7 cellular contexts compared by ENCODE assay signal in genomic region chr19:48568345-48568886, GRCh38. TPM values are rescaled to one million over a fixed set of nuclear protein-coding genes. Genes with fewer than 3 reads are reported as not detected.
A peak's percentile ranks its signal among the peaks of the same experiment; 100 is the strongest.
DNase-seq lines count a peak whose midpoint lies in the region; ATAC-seq and TF ChIP-seq lines count a peak whose summit lies in the region.

No MANE protein-coding gene starts in this region.

- H3K27me3 ChIP-seq in ovary = no peaks in the 10 kb centered on the region
- no peaks in the 10 kb centered on the region for H3K27me3 ChIP-seq in naive thymus-derived CD4-positive, alpha-beta T cell (ENCODE audit: control insufficient read depth in 2 of 2, insufficient read depth in 2 of 2, low read length in 2 of 2)

- H3K4me3 ChIP-seq in ovary = no peak overlapping the region
- H3K4me3 ChIP-seq in naive thymus-derived CD4-positive, alpha-beta T cell (ENCODE audit: low read length) = no peak overlapping the region

- H3K9me3 Mint-ChIP-seq in HFFc6 (no peaks in the 10 kb centered on the region), glutamatergic neuron (ENCODE audit: unreplicated experiment) (no peaks in the 10 kb centered on the region)
- no peaks in the 10 kb centered on the region for H3K9me3 Mint-ChIP-seq in naive thymus-derived CD4-positive, alpha-beta T cell

- no peaks in the 10 kb centered on the region for H3K4me1 ChIP-seq in ovary (ENCODE audit: insufficient read depth)
- no peaks in the 10 kb centered on the region for H3K4me1 ChIP-seq in naive thymus-derived CD4-positive, alpha-beta T cell (ENCODE audit: control insufficient read depth in 2 of 2, insufficient read depth in 2 of 2, low read length in 2 of 2)

- no peak for ATAC-seq in naive thymus-derived CD4-positive, alpha-beta T cell
- no peak for ATAC-seq in HG02610 (IDR thresholded peaks at IDR 0.05; ENCODE audit: unreplicated experiment)

- intact Hi-C loops in ovary (cut with DNase I) = no loop called here
- intact Hi-C loops in naive thymus-derived CD4-positive, alpha-beta T cell (cut with micrococcal nuclease) = no loop called here

- no peak for TF ChIP-seq POLR2A in ovary (IDR thresholded peaks at IDR 0.05)

- CTCF ChIA-PET in naive thymus-derived CD4-positive, alpha-beta T cell (lab: Charles Lee) = no interaction called here

- H3K4me3 Mint-ChIP-seq in HFFc6 (peak overlapping the region; percentile 65), glutamatergic neuron (ENCODE audit: unreplicated experiment) (no peak overlapping the region)
- H3K4me3 Mint-ChIP-seq in naive thymus-derived CD4-positive, alpha-beta T cell = no peak overlapping the region

- WGBS in ovary, 3 donors = 0 to 8% (median 1%) methylated on average over 14 to 19 of the region's 19 CpGs

- H3K27ac Mint-ChIP-seq in HFFc6 (peak overlapping the region; percentile 82), glutamatergic neuron (ENCODE audit: unreplicated experiment) (no peak overlapping the region)
- no peak overlapping the region for H3K27ac Mint-ChIP-seq in naive thymus-derived CD4-positive, alpha-beta T cell

- H3K36me3 Mint-ChIP-seq in HFFc6 (ENCODE audit: low read depth) (no peaks in the 10 kb centered on the region), glutamatergic neuron (ENCODE audit: unreplicated experiment) (no peaks in the 10 kb centered on the region)
- H3K36me3 Mint-ChIP-seq in naive thymus-derived CD4-positive, alpha-beta T cell = no peaks in the 10 kb centered on the region

- no peak for TF ChIP-seq EP300 in ovary (IDR thresholded peaks at IDR 0.05)

- peak; percentile 89 for DNase-seq in HFFc6
- DNase-seq in T1000 (lab: John Stamatoyannopoulos, UW) = peak; percentile 76
- DNase-seq in glutamatergic neuron = peak; percentile 32
- peak; percentile 58 to 84 (median 77) for DNase-seq in ovary
- no peak for DNase-seq in naive thymus-derived CD4-positive, alpha-beta T cell
- DNase-seq in 8988T = no peak

- H3K9me3 ChIP-seq in ovary = no peaks in the 10 kb centered on the region
- no peaks in the 10 kb centered on the region for H3K9me3 ChIP-seq in naive thymus-derived CD4-positive, alpha-beta T cell (ENCODE audit: control insufficient read depth in 2 of 3, low read length in 3 of 3)

- TF ChIP-seq CTCF in HFFc6 (IDR thresholded peaks at IDR 0.05) = no peak
- no peak for TF ChIP-seq CTCF in glutamatergic neuron (IDR thresholded peaks at IDR 0.05; ENCODE audit: partially characterized antibody, unreplicated experiment)
- no peak for TF ChIP-seq CTCF in ovary (IDR thresholded peaks at IDR 0.05)

- H3K4me1 Mint-ChIP-seq in HFFc6 (ENCODE audit: low read depth) (peaks cover 33% of the 10 kb centered on the region), glutamatergic neuron (ENCODE audit: low read depth, unreplicated experiment) (peaks cover under 1% of the 10 kb centered on the region)
- H3K4me1 Mint-ChIP-seq in naive thymus-derived CD4-positive, alpha-beta T cell = no peaks in the 10 kb centered on the region

- H3K36me3 ChIP-seq in ovary = no peaks in the 10 kb centered on the region
- H3K36me3 ChIP-seq in naive thymus-derived CD4-positive, alpha-beta T cell (ENCODE audit: control insufficient read depth in 2 of 3, insufficient read depth in 3 of 3, low read length in 3 of 3) = no peaks in the 10 kb centered on the region

- POLR2A ChIA-PET in naive thymus-derived CD4-positive, alpha-beta T cell (lab: Charles Lee) = no interaction called here

- H3K27ac ChIP-seq in ovary = no peak overlapping the region
- no peak overlapping the region for H3K27ac ChIP-seq in naive thymus-derived CD4-positive, alpha-beta T cell (ENCODE audit: low read depth, low read length)

- H3K27me3 Mint-ChIP-seq in HFFc6 (ENCODE audit: insufficient read depth) (peaks cover 8% of the 10 kb centered on the region), glutamatergic neuron (ENCODE audit: unreplicated experiment) (peaks cover 5% of the 10 kb centered on the region)
- peaks cover 0 to 6% (median 3%) of the 10 kb centered on the region in 5 donors for H3K27me3 Mint-ChIP-seq in naive thymus-derived CD4-positive, alpha-beta T cell

RNA-seq across cellular contexts. Expression of gene SULT2B1, which starts 16.4 kb away (rescaled TPM):
- under 1 TPM in 1 of 6 experiments, not detected in 5; 0.33 TPM for total RNA-seq in HFFc6 (2021; fragmentation: NEBNext Ultra II Directional; extraction: Animal tissue kit (Norgen Biotek cat#: 25700))
- total RNA-seq in glutamatergic neuron (ENCODE audit: unreplicated experiment) (not detected), ovary (under 1 TPM in 1 of 7 donors, not detected in 6; 0.20 TPM)
- under 1 TPM in 1 of 2 donors, not detected in 1; 0.10 TPM for polyA plus RNA-seq in ovary
- not detected for total RNA-seq in naive thymus-derived CD4-positive, alpha-beta T cell
- polyA plus RNA-seq in naive thymus-derived CD4-positive, alpha-beta T cell = under 1 TPM in 1 of 2 donors, not detected in 1; 0.41 TPM

RNA-seq across cellular contexts. Expression of gene SPACA4, which starts 38.1 kb away (rescaled TPM):
- not detected for total RNA-seq in HFFc6 (2021; fragmentation: NEBNext Ultra II Directional; extraction: Animal tissue kit (Norgen Biotek cat#: 25700))
- total RNA-seq in glutamatergic neuron (ENCODE audit: unreplicated experiment) = not detected
- not detected for total RNA-seq in ovary
- not detected for polyA plus RNA-seq in ovary
- not detected for total RNA-seq in naive thymus-derived CD4-positive, alpha-beta T cell
- not detected for polyA plus RNA-seq in naive thymus-derived CD4-positive, alpha-beta T cell

RNA-seq across cellular contexts. Expression of gene FAM83E, which starts 46.5 kb away (rescaled TPM):
- under 1 TPM; 0.23 to 0.99 (median 0.54) TPM for total RNA-seq in HFFc6 (2021; fragmentation: NEBNext Ultra II Directional; extraction: Animal tissue kit (Norgen Biotek cat#: 25700))
- total RNA-seq in glutamatergic neuron (ENCODE audit: unreplicated experiment) (1.5 TPM), ovary (1 to 10 TPM in 5 of 7 donors, not detected in 2; 1.1 to 6.9 (median 1.5) TPM)
- polyA plus RNA-seq in ovary = under 1 TPM in 1 of 2 donors, not detected in 1; 0.16 TPM
- 1 to 10 TPM in 3 of 5 experiments, under 1 TPM in 1, not detected in 1; 0.80 to 3.7 (median 2.9) TPM for total RNA-seq in naive thymus-derived CD4-positive, alpha-beta T cell
- under 1 TPM in 1 of 2 donors, not detected in 1; 0.66 TPM for polyA plus RNA-seq in naive thymus-derived CD4-positive, alpha-beta T cell

RNA-seq across cellular contexts. Expression of gene RPL18, which starts 50.6 kb away (rescaled TPM):
- total RNA-seq in HFFc6 (2021; fragmentation: NEBNext Ultra II Directional; extraction: Animal tissue kit (Norgen Biotek cat#: 25700)) = 1,000 to 10,000 TPM; 1,359 to 1,448 (median 1,407) TPM
- 1,011 TPM for total RNA-seq in glutamatergic neuron (ENCODE audit: unreplicated experiment)
- total RNA-seq in ovary = 1,000 to 10,000 TPM; 2,699 to 8,435 (median 3,584) TPM
- 1,000 to 10,000 TPM; 1,780 to 6,110 TPM for polyA plus RNA-seq in ovary
- 1,000 to 10,000 TPM; 1,570 to 2,826 (median 2,745) TPM for total RNA-seq in naive thymus-derived CD4-positive, alpha-beta T cell
- 1,000 to 10,000 TPM; 2,813 to 2,817 TPM for polyA plus RNA-seq in naive thymus-derived CD4-positive, alpha-beta T cell

RNA-seq across cellular contexts. Expression of gene SPHK2, which starts 50.9 kb away (rescaled TPM):
- total RNA-seq in HFFc6 (2021; fragmentation: NEBNext Ultra II Directional; extraction: Animal tissue kit (Norgen Biotek cat#: 25700)) = 10 to 100 TPM; 20.1 to 34.0 (median 23.4) TPM
- total RNA-seq in glutamatergic neuron (ENCODE audit: unreplicated experiment) (146 TPM), ovary (10 to 100 TPM; 12.3 to 37.2 (median 27.0) TPM)
- polyA plus RNA-seq in ovary = 10 to 100 TPM in 1 of 2 donors, 1 to 10 TPM in 1; 2.9 to 24.5 TPM
- total RNA-seq in naive thymus-derived CD4-positive, alpha-beta T cell = 10 to 100 TPM; 20.1 to 34.7 (median 30.5) TPM
- polyA plus RNA-seq in naive thymus-derived CD4-positive, alpha-beta T cell = 10 to 100 TPM; 11.2 to 11.7 TPM

Comparison
In these comparisons a context has a peak if more than half of its experiments do, and no peak if none do; other contexts are left out.
1. DNase-seq: peak in HFFc6 (single experiment), T1000 (single experiment), glutamatergic neuron (single experiment) and ovary (5 of 5); none in naive thymus-derived CD4-positive, alpha-beta T cell (0 of 9) and 8988T (single experiment).